ENCODE assay signal across 8 cellular contexts in the genomic region with DNA sequence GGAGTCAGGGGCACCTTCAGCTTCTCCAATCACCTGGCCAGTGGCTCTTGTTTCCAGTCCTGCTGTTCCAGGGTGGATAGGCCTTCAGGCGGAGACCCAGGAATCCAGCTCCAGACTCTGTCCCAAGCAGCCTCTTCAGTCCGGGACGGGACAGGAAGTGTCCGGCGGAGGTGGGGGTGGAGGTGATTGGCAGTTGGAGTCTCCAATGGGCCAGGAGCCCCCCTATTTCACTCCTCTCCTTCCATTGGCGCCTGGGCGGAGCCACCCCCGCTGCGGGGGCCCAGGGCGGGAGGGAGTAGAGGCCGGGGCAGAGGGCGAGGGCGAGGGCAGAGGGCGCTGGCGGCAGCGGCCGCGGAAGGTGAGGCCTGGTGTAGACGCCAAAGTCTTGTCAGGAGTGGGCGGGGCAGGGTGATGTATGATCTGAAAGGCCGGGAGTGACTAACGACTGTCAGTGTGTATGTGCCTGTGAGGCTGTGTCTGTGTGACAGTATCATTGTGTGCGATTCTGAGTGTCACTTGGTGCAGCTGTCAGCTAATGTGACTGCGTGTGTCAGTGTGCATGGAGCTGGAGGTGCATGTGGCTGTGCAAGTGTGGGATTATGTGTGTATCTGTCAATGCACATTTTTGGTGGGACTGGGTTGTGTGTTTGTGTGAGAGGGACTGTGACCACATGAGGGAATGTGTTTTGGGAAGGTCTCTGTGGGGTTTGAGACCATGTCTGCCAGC. TPM values are rescaled to one million over a fixed set of nuclear protein-coding genes. Genes with fewer than 3 reads are reported as not detected.
DNase-seq lines count a peak whose midpoint lies in the region; ATAC-seq and TF ChIP-seq lines count a peak whose summit lies in the region.

A gene (plus strand): TSS at position 310 of the 727 bp plus-strand sequence. CDS start 3,033 bp downstream, outside the sequence.

- H3K27me3 Mint-ChIP-seq in T-helper 2 cell treated with Interferon-gamma antibody and Interleukin-4, amounts not matched to agents 5 μg/mL and 100 μg/mL, for 36 hours (ENCODE audit: low read depth): no peaks in the 10 kb centered on the region

- H3K4me2 ChIP-seq in mammary epithelial cell (ENCODE audit: insufficient read depth, low read depth, low read length): peak within 1 kb of the TSS; percentile 66

- H2AFZ ChIP-seq in mammary epithelial cell (ENCODE audit: low read depth, low read length): peak within 1 kb of the TSS; percentile 64

- no peaks in the 10 kb centered on the region for H3K9me3 Mint-ChIP-seq in T-helper 2 cell treated with Interferon-gamma antibody and Interleukin-4, amounts not matched to agents 5 μg/mL and 100 μg/mL, for 36 hours

- H3K4me1 ChIP-seq in mammary epithelial cell (ENCODE audit: insufficient read depth, low read length) (peaks cover 22% of the 10 kb centered on the region), iPS-20b (ENCODE audit: insufficient read depth, low read length) (peaks cover 9% of the 10 kb centered on the region; the same call in 1 of the 2 replicates)

- peaks cover 14% of the 10 kb centered on the region for H3K79me2 ChIP-seq in mammary epithelial cell (ENCODE audit: insufficient read depth, low read length)

- peak; percentile 73 for DNase-seq in AG09319 (ENCODE audit: extremely low read depth, low read depth)
- DNase-seq in T-helper 2 cell treated with Interferon-gamma antibody and Interleukin-4, amounts not matched to agents 5 μg/mL and 100 μg/mL, for 36 hours (ENCODE audit: low spot score): peak; percentile 56
- peak; percentile 79 for DNase-seq in mammary epithelial cell
- DNase-seq in sciatic nerve (ENCODE audit: low spot score): peak; percentile 91
- DNase-seq in GM20000 (ENCODE audit: low spot score): no peak
- DNase-seq in GDM1 (lab: John Stamatoyannopoulos, UW): no peak

- no peak within 1 kb of the TSS for H3K9ac ChIP-seq in mammary epithelial cell (ENCODE audit: insufficient read depth, low read length)
- peak within 1 kb of the TSS; percentile 63; the same call in 1 of the 2 replicates for H3K9ac ChIP-seq in iPS-20b (ENCODE audit: low read depth, low read length)

- intact Hi-C loops in mammary epithelial cell (cut with micrococcal nuclease): no loop called here
- intact Hi-C loops in sciatic nerve (cut with DNase I): no loop called here

- TF ChIP-seq CTCF in AG09319 (IDR thresholded peaks at IDR 0.05; ENCODE audit: low read depth, low read length) (no peak), mammary epithelial cell (conservative IDR thresholded peaks at IDR 0.05 in 1 of 2, IDR thresholded peaks at IDR 0.05 in 1 of 2; ENCODE audit: extremely low read depth in 1 of 2, insufficient read depth in 1 of 2, low read depth in 1 of 2, low read length in 2 of 2) (no peak), GM20000 (IDR thresholded peaks at IDR 0.05; ENCODE audit: extremely low read depth, missing control alignments) (no peak)

- H3K27ac ChIP-seq in mammary epithelial cell (ENCODE audit: insufficient read depth, low read depth, low read length) (peak within 1 kb of the TSS; percentile 24), iPS-20b (ENCODE audit: low read length) (peak within 1 kb of the TSS; percentile 20)

- peak within 1 kb of the TSS; percentile 62 for H3K27ac Mint-ChIP-seq in T-helper 2 cell treated with Interferon-gamma antibody and Interleukin-4, amounts not matched to agents 5 μg/mL and 100 μg/mL, for 36 hours

- H3K36me3 ChIP-seq in mammary epithelial cell (ENCODE audit: insufficient read depth, low read length) (peaks cover 6% of the 10 kb centered on the region), iPS-20b (ENCODE audit: insufficient read depth, low read depth, low read length) (peaks cover 26% of the 10 kb centered on the region)

- peaks cover 37% of the 10 kb centered on the region for H3K36me3 Mint-ChIP-seq in T-helper 2 cell treated with Interferon-gamma antibody and Interleukin-4, amounts not matched to agents 5 μg/mL and 100 μg/mL, for 36 hours (ENCODE audit: low read depth)

- dilution Hi-C loops in mammary epithelial cell (cut with HindIII; ENCODE audit: low sequenced_read_pairs): no loop called here

- ATAC-seq in HG02759 (IDR thresholded peaks at IDR 0.05; ENCODE audit: unreplicated experiment): peak; percentile 37
- peak; percentile 88 for ATAC-seq in sciatic nerve

- H3K9me3 ChIP-seq in mammary epithelial cell (replicated peaks; ENCODE audit: insufficient read depth, low read length) (no peaks in the 10 kb centered on the region), iPS-20b (ENCODE audit: insufficient read depth, low read depth, low read length) (no peaks in the 10 kb centered on the region)

- 9% methylated on average over 6 of the region's 24 CpGs for WGBS in mammary epithelial cell (ENCODE audit: low coverage, missing lambda C conversion rate)

- in situ Hi-C loops in mammary epithelial cell (cut with MboI; ENCODE audit: low sequenced_read_pairs in 2 of 2): no loop called here

- peak within 1 kb of the TSS; percentile 3 for H3K4me3 Mint-ChIP-seq in T-helper 2 cell treated with Interferon-gamma antibody and Interleukin-4, amounts not matched to agents 5 μg/mL and 100 μg/mL, for 36 hours

- CTCF ChIA-PET in mammary epithelial cell (lab: Charles Lee; ENCODE audit: low non-redundant PET): interaction anchor here (0.6 kb wide), 1 partner anchor 51 kb away, joined by 4 read pairs; no protein-coding TSS in a partner anchor

- no TSS peak for BruUV-seq in mammary epithelial cell (replicated peaks; lab: Mats Ljungman, UMichigan)

- no peaks in the 10 kb centered on the region for H3K27me3 ChIP-seq in mammary epithelial cell (ENCODE audit: insufficient read depth, low read length)
- H3K27me3 ChIP-seq in iPS-20b (ENCODE audit: insufficient read depth, low read length): no peaks in the 10 kb centered on the region

- H3K4me1 Mint-ChIP-seq in T-helper 2 cell treated with Interferon-gamma antibody and Interleukin-4, amounts not matched to agents 5 μg/mL and 100 μg/mL, for 36 hours (ENCODE audit: low read depth): peaks cover 29% of the 10 kb centered on the region

- H4K20me1 ChIP-seq in mammary epithelial cell (ENCODE audit: insufficient read depth, low read length): no peaks in the 10 kb centered on the region

- H3K4me3 ChIP-seq in mammary epithelial cell (replicated peaks in 1 of 3; ENCODE audit: insufficient read depth in 1 of 3, low read depth in 2 of 3, low read length in 3 of 3): peak within 1 kb of the TSS in 2 of 3 experiments; percentile 32 to 34
- H3K4me3 ChIP-seq in iPS-20b (ENCODE audit: low read length): peak within 1 kb of the TSS; percentile 66

RNA-seq across cellular contexts. Expression of the gene that starts here (rescaled TPM):
- 1 to 10 TPM; 4.9 to 6.0 TPM for total RNA-seq in mammary epithelial cell
- polyA plus RNA-seq in mammary epithelial cell: 3.2 TPM
- 1.1 TPM for polyA minus RNA-seq in mammary epithelial cell
- total RNA-seq in sciatic nerve: 31.3 TPM

Comparison
In these comparisons a context has a peak if more than half of its experiments do, and no peak if none do; other contexts are left out.
1. DNase-seq: peak in AG09319 (single experiment), T-helper 2 cell treated with Interferon-gamma antibody and Interleukin-4, amounts not matched to agents 5 μg/mL and 100 μg/mL, for 36 hours (single experiment), mammary epithelial cell (single experiment) and sciatic nerve (single experiment); none in GM20000 (single experiment) and GDM1 (single experiment).